Comparison of ENCODE assay signal across 8 cellular contexts in genomic region chr1:207910678-207911354, GRCh38. TPM values are rescaled to one million over a fixed set of nuclear protein-coding genes. Genes with fewer than 3 reads are reported as not detected.
A peak's percentile ranks its signal among the peaks of the same experiment; 100 is the strongest.
DNase-seq lines count a peak whose midpoint lies in the region; ATAC-seq and TF ChIP-seq lines count a peak whose summit lies in the region.

A gene with protein sequence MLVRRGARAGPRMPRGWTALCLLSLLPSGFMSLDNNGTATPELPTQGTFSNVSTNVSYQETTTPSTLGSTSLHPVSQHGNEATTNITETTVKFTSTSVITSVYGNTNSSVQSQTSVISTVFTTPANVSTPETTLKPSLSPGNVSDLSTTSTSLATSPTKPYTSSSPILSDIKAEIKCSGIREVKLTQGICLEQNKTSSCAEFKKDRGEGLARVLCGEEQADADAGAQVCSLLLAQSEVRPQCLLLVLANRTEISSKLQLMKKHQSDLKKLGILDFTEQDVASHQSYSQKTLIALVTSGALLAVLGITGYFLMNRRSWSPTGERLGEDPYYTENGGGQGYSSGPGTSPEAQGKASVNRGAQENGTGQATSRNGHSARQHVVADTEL (minus strand): TSS chr1:207911125. CDS start chr1:207911080, 45 bp downstream.

- H3K36me3 Mint-ChIP-seq in T-helper 2 cell treated with Interferon-gamma antibody and Interleukin-4, amounts not matched to agents 5 μg/mL and 100 μg/mL, for 36 hours (ENCODE audit: low read depth), result no peaks in the 10 kb centered on the region
- H3K36me3 Mint-ChIP-seq in nephron (ENCODE audit: low read depth), result no peaks in the 10 kb centered on the region

- no peak for DNase-seq in T-helper 2 cell treated with Interferon-gamma antibody and Interleukin-4, amounts not matched to agents 5 μg/mL and 100 μg/mL, for 36 hours (ENCODE audit: low spot score)
- DNase-seq in esophagus muscularis mucosa (ENCODE audit: extremely low spot score), result peak; percentile 92
- no peak for DNase-seq in NCI-H1092 treated with DMSO at 0.1 percent for 48 hours (lab: John Stamatoyannopoulos, UW)

- H3K27me3 ChIP-seq in esophagus muscularis mucosa, result peaks cover 0 to 45% (median 0%) of the 10 kb centered on the region in 4 donors

- H3K4me1 ChIP-seq in ES-I3 (ENCODE audit: insufficient read depth, low read length), result no peaks in the 10 kb centered on the region
- peaks cover 5 to 29% (median 20%) of the 10 kb centered on the region in 4 donors for H3K4me1 ChIP-seq in esophagus muscularis mucosa

- H3K27ac Mint-ChIP-seq in T-helper 2 cell treated with Interferon-gamma antibody and Interleukin-4, amounts not matched to agents 5 μg/mL and 100 μg/mL, for 36 hours, result no peak within 1 kb of the TSS
- H3K27ac Mint-ChIP-seq in nephron, result peak within 1 kb of the TSS in 2 of 3 experiments; percentile 44 to 51

- H3K9me3 Mint-ChIP-seq in T-helper 2 cell treated with Interferon-gamma antibody and Interleukin-4, amounts not matched to agents 5 μg/mL and 100 μg/mL, for 36 hours, result no peaks in the 10 kb centered on the region
- no peaks in the 10 kb centered on the region for H3K9me3 Mint-ChIP-seq in nephron

- H3K4me3 Mint-ChIP-seq in T-helper 2 cell treated with Interferon-gamma antibody and Interleukin-4, amounts not matched to agents 5 μg/mL and 100 μg/mL, for 36 hours, result peak within 1 kb of the TSS; percentile 43
- H3K4me3 Mint-ChIP-seq in nephron, result peak within 1 kb of the TSS; percentile 76 to 87 (median 83)

- TF ChIP-seq POLR2A in esophagus muscularis mucosa (IDR thresholded peaks at IDR 0.05; ENCODE audit: low read depth), result no peak

- H3K9me3 ChIP-seq in ES-I3 (ENCODE audit: control insufficient read depth, insufficient read depth, low read length), result no peaks in the 10 kb centered on the region
- no peaks in the 10 kb centered on the region for H3K9me3 ChIP-seq in esophagus muscularis mucosa

- H3K4me3 ChIP-seq in esophagus muscularis mucosa, result peak within 1 kb of the TSS; percentile 56 to 60 (median 56)

- H3K27ac ChIP-seq in esophagus muscularis mucosa (replicated peaks in 1 of 4), result peak within 1 kb of the TSS; percentile 74 to 83 (median 80)

- peaks cover 81% of the 10 kb centered on the region for H3K27me3 Mint-ChIP-seq in T-helper 2 cell treated with Interferon-gamma antibody and Interleukin-4, amounts not matched to agents 5 μg/mL and 100 μg/mL, for 36 hours (ENCODE audit: low read depth)
- H3K27me3 Mint-ChIP-seq in nephron (ENCODE audit: low read depth), result peaks cover 62% of the 10 kb centered on the region

- TF ChIP-seq CTCF in esophagus muscularis mucosa (IDR thresholded peaks at IDR 0.05), result no peak
- TF ChIP-seq CTCF in nephron (IDR thresholded peaks at IDR 0.05; ENCODE audit: unreplicated experiment in 3 of 3), result no peak

- peaks cover 11% of the 10 kb centered on the region for H3K4me1 Mint-ChIP-seq in T-helper 2 cell treated with Interferon-gamma antibody and Interleukin-4, amounts not matched to agents 5 μg/mL and 100 μg/mL, for 36 hours (ENCODE audit: low read depth)
- peaks cover 28% of the 10 kb centered on the region for H3K4me1 Mint-ChIP-seq in nephron

- peak within 1 kb of the TSS; percentile 57; the same call in 1 of the 2 replicates for H3K9ac ChIP-seq in ES-I3 (ENCODE audit: low read depth, low read length)

- intact Hi-C loops in esophagus muscularis mucosa (cut with DNase I), result no loop called here

- 4% methylated on average over 40 of the region's 54 CpGs for WGBS in esophagus muscularis mucosa

- ATAC-seq in GM21619 (IDR thresholded peaks at IDR 0.05; ENCODE audit: unreplicated experiment) (no peak), GM21723 (IDR thresholded peaks at IDR 0.05; ENCODE audit: unreplicated experiment) (no peak), HG02588 (IDR thresholded peaks at IDR 0.05; ENCODE audit: unreplicated experiment) (no peak)

- TF ChIP-seq EP300 in esophagus muscularis mucosa (IDR thresholded peaks at IDR 0.05), result no peak

- H3K36me3 ChIP-seq in ES-I3 (ENCODE audit: insufficient read depth, low read length) (no peaks in the 10 kb centered on the region), esophagus muscularis mucosa (no peaks in the 10 kb centered on the region)

RNA-seq across cellular contexts. Expression of the gene that starts here (rescaled TPM):
- 100 to 1,000 TPM in 2 of 4 donors, 10 to 100 TPM in 2; 70.2 to 136 (median 93.3) TPM for total RNA-seq in esophagus muscularis mucosa
